In the genomic region with DNA sequence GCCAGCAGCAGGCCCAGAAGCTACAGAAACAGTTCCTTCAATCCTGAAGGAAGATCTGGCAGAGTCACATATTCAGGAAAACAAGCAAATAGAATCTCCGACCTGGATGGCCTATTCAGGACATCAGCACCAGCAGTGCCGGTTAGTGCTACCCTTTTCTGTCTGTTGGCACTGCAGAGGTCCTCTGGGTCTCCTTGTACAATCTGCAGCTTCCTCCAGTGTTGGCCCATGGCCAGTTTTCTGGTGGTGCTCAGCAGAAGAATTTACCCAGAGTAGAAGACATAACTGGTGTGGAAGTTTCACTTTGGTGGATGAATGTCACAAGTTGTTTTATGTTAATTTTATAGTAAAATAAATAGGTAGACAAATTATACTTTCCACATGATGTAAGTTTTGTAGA, we compare ENCODE assay signal across 16 cellular contexts.
A peak's percentile ranks its signal among the peaks of the same experiment; 100 is the strongest.
DNase-seq lines count a peak whose midpoint lies in the region; ATAC-seq, FAIRE-seq and TF ChIP-seq lines count a peak whose summit lies in the region.
"Had no signal": no experiment of that assay in that cellular context is flagged by ENCODE, and none has a peak within 500 bp of the region (broad histone marks: within the 10 kb centered on the region; RNA-seq: fewer than 3 reads in every experiment).

No MANE protein-coding gene starts in this region.

- TF ChIP-seq CTCF in right lobe of liver (IDR thresholded peaks at IDR 0.05), result no peak
- no peak for TF ChIP-seq CTCF in HepG2 (CRISPR knock-in tag; IDR thresholded peaks at IDR 0.05)
- TF ChIP-seq CTCF in endothelial cell of umbilical vein (IDR thresholded peaks at IDR 0.05; ENCODE audit: extremely low read depth in 1 of 2, insufficient read depth in 1 of 2, low read depth in 1 of 2, low read length in 2 of 2), result no peak

- H3K27me3 ChIP-seq in right lobe of liver (no peaks in the 10 kb centered on the region), HepG2 (ENCODE audit: control insufficient read depth in 1 of 2, insufficient read depth in 2 of 2, low read length in 2 of 2) (no peaks in the 10 kb centered on the region; a peak in 1 of 5 replicates), endothelial cell of umbilical vein (ENCODE audit: control insufficient read depth in 2 of 2, insufficient read depth in 2 of 2, low read length in 2 of 2) (no peaks in the 10 kb centered on the region)
- H3K27me3 ChIP-seq: BE2C, Peyer's patch had no signal

- H3K27ac Mint-ChIP-seq in T-cell, result peak overlapping the region; percentile 61 to 74

- no peak for TF ChIP-seq EP300 in HepG2 (IDR thresholded peaks at IDR 0.05; ENCODE audit: low read depth in 2 of 2, low read length in 2 of 2)
- no peak for TF ChIP-seq EP300 in HepG2 (CRISPR knock-in tag; IDR thresholded peaks at IDR 0.05; ENCODE audit: borderline replicate concordance)

- no peak overlapping the region for H2AFZ ChIP-seq in HepG2 (ENCODE audit: low read length)
- no peak overlapping the region for H2AFZ ChIP-seq in endothelial cell of umbilical vein (ENCODE audit: low read depth, low read length)

- in situ Hi-C loops in HepG2 (cut with HindIII; ENCODE audit: extremely low pct_ligation_motif_present, low pct_unique_long_range_greater_than_20kb), result no loop called here

- BruUV-seq in HepG2 (replicated peaks; lab: Mats Ljungman, UMichigan) (no TSS peak), endothelial cell of umbilical vein (replicated peaks; lab: Mats Ljungman, UMichigan) (no TSS peak)

- H3K9me3 ChIP-seq in right lobe of liver (no peaks in the 10 kb centered on the region), HepG2 (ENCODE audit: low read length) (no peaks in the 10 kb centered on the region), endothelial cell of umbilical vein (replicated peaks; ENCODE audit: control insufficient read depth, insufficient read depth, low read length) (no peaks in the 10 kb centered on the region)
- H3K9me3 ChIP-seq: BE2C, Peyer's patch had no signal

- TF ChIP-seq RAD21 in HepG2 (CRISPR knock-in tag; IDR thresholded peaks at IDR 0.05), result no peak

- no peak overlapping the region for H3K9ac ChIP-seq in HepG2 (ENCODE audit: insufficient read depth, low read depth, low read length)
- H3K9ac ChIP-seq in endothelial cell of umbilical vein (replicated peaks; ENCODE audit: extremely low read depth, insufficient read depth, low read length), result no peak overlapping the region

- POLR2A ChIA-PET in HepG2 (lab: Yijun Ruan, JAX) (no interaction called here), T-cell (lab: Charles Lee) (no interaction called here), endothelial cell of umbilical vein (lab: Charles Lee) (no interaction called here)

- intact Hi-C loops in right lobe of liver (cut with DNase I) (no loop called here), HepG2 (cut with micrococcal nuclease; ENCODE audit: unreplicated experiment) (no loop called here), endothelial cell of umbilical vein (cut with micrococcal nuclease) (loop anchor here (2.0 kb wide), 1 partner anchor 23 kb away; no protein-coding TSS in a partner anchor)

- no peak overlapping the region for H3K4me3 Mint-ChIP-seq in T-cell
- H3K4me3 Mint-ChIP-seq: CD8-positive, alpha-beta memory T cell had no signal

- H3K79me2 ChIP-seq in HepG2 (ENCODE audit: insufficient read depth, low read length), result no peaks in the 10 kb centered on the region
- no peaks in the 10 kb centered on the region for H3K79me2 ChIP-seq in endothelial cell of umbilical vein (ENCODE audit: control insufficient read depth, insufficient read depth, low read length)

- peaks cover 30 to 36% (median 33%) of the 10 kb centered on the region in 3 donors for H3K4me1 Mint-ChIP-seq in T-cell

- H3K36me3 ChIP-seq in right lobe of liver, result no peaks in the 10 kb centered on the region
- no peaks in the 10 kb centered on the region for H3K36me3 ChIP-seq in HepG2 (replicated peaks in 1 of 2; ENCODE audit: control insufficient read depth in 1 of 2, insufficient read depth in 2 of 2, low read length in 2 of 2)
- H3K36me3 ChIP-seq in endothelial cell of umbilical vein (ENCODE audit: control insufficient read depth in 2 of 2, extremely low read depth in 1 of 2, insufficient read depth in 2 of 2, low read length in 2 of 2), result no peaks in the 10 kb centered on the region
- H3K36me3 ChIP-seq: BE2C, Peyer's patch had no signal

- H3K27ac ChIP-seq in right lobe of liver (no peak overlapping the region), HepG2 (ENCODE audit: extremely low read length, insufficient read depth, low read length) (no peak overlapping the region), endothelial cell of umbilical vein (ENCODE audit: insufficient read depth, low read depth, low read length) (no peak overlapping the region)
- H3K27ac ChIP-seq: Peyer's patch had no signal

- peaks cover 0 to 9% (median 0%) of the 10 kb centered on the region in 4 donors for H3K4me1 ChIP-seq in right lobe of liver
- no peaks in the 10 kb centered on the region for H3K4me1 ChIP-seq in HepG2 (ENCODE audit: insufficient read depth, low read length)
- H3K4me1 ChIP-seq in endothelial cell of umbilical vein (ENCODE audit: control insufficient read depth, extremely low read depth, insufficient read depth, low read length), result peaks cover 36% of the 10 kb centered on the region
- H3K4me1 ChIP-seq: BE2C, Peyer's patch had no signal

- CTCF ChIA-PET in HepG2 (lab: Yijun Ruan, JAX; ENCODE audit: low intra/inter-chr PET ratio, low total read pairs) (no interaction called here), T-cell (lab: Charles Lee) (interaction anchor here in 1 of 2 donors (0.6 kb wide), 1 partner anchor 161 kb away, joined by 3 read pairs; no protein-coding TSS in a partner anchor), endothelial cell of umbilical vein (lab: Charles Lee) (interaction anchor here (1.3 kb wide), 2 partner anchors 8 to 37 kb away, joined by 3 read pairs; no protein-coding TSS in a partner anchor)

- ATAC-seq in right lobe of liver (peak in 3 of 4 donors; percentile 18 to 40 (median 26)), HepG2 (no peak), T-cell (replicated peaks in 1 of 4) (peak; percentile 36 to 58 (median 52))

- no peaks in the 10 kb centered on the region for H3K36me3 Mint-ChIP-seq in T-cell

- H3K9me3 Mint-ChIP-seq in T-cell, result no peaks in the 10 kb centered on the region
- H3K9me3 Mint-ChIP-seq: CD8-positive, alpha-beta memory T cell had no signal

- TF ChIP-seq POLR2A in right lobe of liver (IDR thresholded peaks at IDR 0.05), result no peak
- TF ChIP-seq POLR2A in HepG2 (IDR thresholded peaks at IDR 0.05; ENCODE audit: insufficient read depth in 1 of 2, low read depth in 2 of 2, low read length in 2 of 2), result no peak
- no peak for TF ChIP-seq POLR2A in endothelial cell of umbilical vein (IDR thresholded peaks at IDR 0.05; ENCODE audit: low read depth, low read length)

- H3K4me3 ChIP-seq in right lobe of liver, result no peak overlapping the region
- no peak overlapping the region for H3K4me3 ChIP-seq in HepG2 (replicated peaks in 1 of 3; ENCODE audit: insufficient read depth in 1 of 3, low read depth in 2 of 3, low read length in 3 of 3)
- H3K4me3 ChIP-seq in endothelial cell of umbilical vein (replicated peaks in 1 of 3; ENCODE audit: insufficient read depth in 1 of 3, low read depth in 1 of 3, low read length in 3 of 3), result no peak overlapping the region
- H3K4me3 ChIP-seq: Peyer's patch had no signal

- DNase-seq in right lobe of liver (no peak), HepG2 (ENCODE audit: low spot score) (no peak), T-cell (peak in 27 of 34 experiments; percentile 8 to 52 (median 30)), endothelial cell of umbilical vein (ENCODE audit: low read depth, low spot score) (peak; percentile 61), T-helper 1 cell (no peak), GF-D8 (lab: John Stamatoyannopoulos, UW) (no peak)
- no peak for DNase-seq in effector CD4-positive, alpha-beta T cell
- DNase-seq: BE2C, Kasumi-1, NCI-H1417 treated with DMSO at 0.1 percent for 48 hours, NCI-H2029, NCI-H510A, SIG-M5 had no signal

- H3K9me1 ChIP-seq in endothelial cell of umbilical vein (replicated peaks; ENCODE audit: control insufficient read depth, extremely low read depth, insufficient read depth, low read length), result no peaks in the 10 kb centered on the region

- H3K4me2 ChIP-seq in HepG2 (ENCODE audit: low read depth, low read length) (no peak overlapping the region), endothelial cell of umbilical vein (ENCODE audit: insufficient read depth, low read length) (no peak overlapping the region)

- H3K27me3 Mint-ChIP-seq in T-cell, result no peaks in the 10 kb centered on the region
- H3K27me3 Mint-ChIP-seq: CD8-positive, alpha-beta memory T cell had no signal

- FAIRE-seq in HepG2 (lab: Jason Lieb, UNC) (no peak), endothelial cell of umbilical vein (lab: Jason Lieb, UNC) (no peak)
- FAIRE-seq: H54 had no signal

- WGBS in right lobe of liver (ENCODE audit: insufficient coverage, low coverage, low lambda C conversion rate, missing lambda C conversion rate), result 69% methylated on average over 2 of the region's 2 CpGs
- WGBS in HepG2 (ENCODE audit: low lambda C conversion rate), result 0% methylated on average over 1 of the region's 2 CpGs

- no peaks in the 10 kb centered on the region for H4K20me1 ChIP-seq in HepG2 (ENCODE audit: insufficient read depth, low read length)
- no peaks in the 10 kb centered on the region for H4K20me1 ChIP-seq in endothelial cell of umbilical vein (replicated peaks; ENCODE audit: control insufficient read depth, extremely low read depth, insufficient read depth, low read length)

- dilution Hi-C loops in endothelial cell of umbilical vein (cut with MboI; ENCODE audit: extremely low pct_ligation_motif_present, low sequenced_read_pairs), result no loop called here

TF ChIP-seq in endothelial cell of umbilical vein, 7 proteins besides CTCF, POLR2A, EP300 and RAD21:
- TF ChIP-seq MYC (IDR thresholded peaks at IDR 0.05; ENCODE audit: low read depth, low read length), result no peak
- TF ChIP-seq EZH2 (IDR thresholded peaks at IDR 0.05; ENCODE audit: borderline replicate concordance, low read depth, low read length, severe bottlenecking), result no peak
- TF ChIP-seq GATA2 (IDR thresholded peaks at IDR 0.05; ENCODE audit: insufficient read depth, insufficient read length, low read depth, low read length), result no peak
- no peak for TF ChIP-seq POLR2AphosphoS5 (IDR thresholded peaks at IDR 0.05; ENCODE audit: insufficient read depth, low read depth, low read length)
- TF ChIP-seq, protein P1, sequence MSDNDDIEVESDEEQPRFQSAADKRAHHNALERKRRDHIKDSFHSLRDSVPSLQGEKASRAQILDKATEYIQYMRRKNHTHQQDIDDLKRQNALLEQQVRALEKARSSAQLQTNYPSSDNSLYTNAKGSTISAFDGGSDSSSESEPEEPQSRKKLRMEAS (IDR thresholded peaks at IDR 0.05; ENCODE audit: insufficient read depth, insufficient read length), result no peak
- no peak for TF ChIP-seq JUN (IDR thresholded peaks at IDR 0.05; ENCODE audit: borderline replicate concordance, insufficient read depth, insufficient read length, low read depth)

Comparison
In these comparisons a context has a peak if more than half of its experiments do, and no peak if none do; other contexts are left out.
1. DNase-seq: peak in T-cell (27 of 34) and endothelial cell of umbilical vein (single experiment); none in right lobe of liver (0 of 3), HepG2 (single experiment), T-helper 1 cell (0 of 5), effector CD4-positive, alpha-beta T cell (single experiment) and GF-D8 (single experiment).